Comparison of ENCODE assay signal across 1 cellular context in genomic region chr3:8505621-8506020, GRCh38.
TF ChIP-seq lines count a peak whose summit lies in the region.

No MANE protein-coding gene starts in this region.

TF ChIP-seq in HEK293, 187 proteins besides CTCF, POLR2A, EP300 and RAD21 (continued from another document):
- TF ChIP-seq, protein P1, sequence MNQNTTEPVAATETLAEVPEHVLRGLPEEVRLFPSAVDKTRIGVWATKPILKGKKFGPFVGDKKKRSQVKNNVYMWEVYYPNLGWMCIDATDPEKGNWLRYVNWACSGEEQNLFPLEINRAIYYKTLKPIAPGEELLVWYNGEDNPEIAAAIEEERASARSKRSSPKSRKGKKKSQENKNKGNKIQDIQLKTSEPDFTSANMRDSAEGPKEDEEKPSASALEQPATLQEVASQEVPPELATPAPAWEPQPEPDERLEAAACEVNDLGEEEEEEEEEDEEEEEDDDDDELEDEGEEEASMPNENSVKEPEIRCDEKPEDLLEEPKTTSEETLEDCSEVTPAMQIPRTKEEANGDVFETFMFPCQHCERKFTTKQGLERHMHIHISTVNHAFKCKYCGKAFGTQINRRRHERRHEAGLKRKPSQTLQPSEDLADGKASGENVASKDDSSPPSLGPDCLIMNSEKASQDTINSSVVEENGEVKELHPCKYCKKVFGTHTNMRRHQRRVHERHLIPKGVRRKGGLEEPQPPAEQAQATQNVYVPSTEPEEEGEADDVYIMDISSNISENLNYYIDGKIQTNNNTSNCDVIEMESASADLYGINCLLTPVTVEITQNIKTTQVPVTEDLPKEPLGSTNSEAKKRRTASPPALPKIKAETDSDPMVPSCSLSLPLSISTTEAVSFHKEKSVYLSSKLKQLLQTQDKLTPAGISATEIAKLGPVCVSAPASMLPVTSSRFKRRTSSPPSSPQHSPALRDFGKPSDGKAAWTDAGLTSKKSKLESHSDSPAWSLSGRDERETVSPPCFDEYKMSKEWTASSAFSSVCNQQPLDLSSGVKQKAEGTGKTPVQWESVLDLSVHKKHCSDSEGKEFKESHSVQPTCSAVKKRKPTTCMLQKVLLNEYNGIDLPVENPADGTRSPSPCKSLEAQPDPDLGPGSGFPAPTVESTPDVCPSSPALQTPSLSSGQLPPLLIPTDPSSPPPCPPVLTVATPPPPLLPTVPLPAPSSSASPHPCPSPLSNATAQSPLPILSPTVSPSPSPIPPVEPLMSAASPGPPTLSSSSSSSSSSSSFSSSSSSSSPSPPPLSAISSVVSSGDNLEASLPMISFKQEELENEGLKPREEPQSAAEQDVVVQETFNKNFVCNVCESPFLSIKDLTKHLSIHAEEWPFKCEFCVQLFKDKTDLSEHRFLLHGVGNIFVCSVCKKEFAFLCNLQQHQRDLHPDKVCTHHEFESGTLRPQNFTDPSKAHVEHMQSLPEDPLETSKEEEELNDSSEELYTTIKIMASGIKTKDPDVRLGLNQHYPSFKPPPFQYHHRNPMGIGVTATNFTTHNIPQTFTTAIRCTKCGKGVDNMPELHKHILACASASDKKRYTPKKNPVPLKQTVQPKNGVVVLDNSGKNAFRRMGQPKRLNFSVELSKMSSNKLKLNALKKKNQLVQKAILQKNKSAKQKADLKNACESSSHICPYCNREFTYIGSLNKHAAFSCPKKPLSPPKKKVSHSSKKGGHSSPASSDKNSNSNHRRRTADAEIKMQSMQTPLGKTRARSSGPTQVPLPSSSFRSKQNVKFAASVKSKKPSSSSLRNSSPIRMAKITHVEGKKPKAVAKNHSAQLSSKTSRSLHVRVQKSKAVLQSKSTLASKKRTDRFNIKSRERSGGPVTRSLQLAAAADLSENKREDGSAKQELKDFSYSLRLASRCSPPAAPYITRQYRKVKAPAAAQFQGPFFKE (tag by site-specific recombination; IDR thresholded peaks at IDR 0.05; ENCODE audit: borderline replicate concordance) = no peak
- no peak for TF ChIP-seq ZIC2 (tag by site-specific recombination; IDR thresholded peaks at IDR 0.05)
- no peak; the same call in 1 of the 2 replicates for TF ChIP-seq ZNF10 (tag by site-specific recombination; IDR thresholded peaks at IDR 0.05)
- no peak for TF ChIP-seq ZSCAN4 (tag by site-specific recombination; IDR thresholded peaks at IDR 0.05)
- peak; percentile 92 for TF ChIP-seq ZBTB11 (tag by site-specific recombination; conservative IDR thresholded peaks at IDR 0.05; ENCODE audit: low read depth)
- TF ChIP-seq ZNF202 (tag by site-specific recombination; IDR thresholded peaks at IDR 0.05; ENCODE audit: borderline replicate concordance) = no peak
- peak; percentile 27; the same call in 1 of the 2 replicates for TF ChIP-seq ZNF341 (tag by site-specific recombination; IDR thresholded peaks at IDR 0.05; ENCODE audit: low read depth)
- peak; percentile 44; the same call in 1 of the 2 replicates for TF ChIP-seq ZSCAN30 (tag by site-specific recombination; IDR thresholded peaks at IDR 0.05)
- TF ChIP-seq KLF10 (tag by site-specific recombination; IDR thresholded peaks at IDR 0.05) = no peak
- TF ChIP-seq MZF1 (tag by site-specific recombination; IDR thresholded peaks at IDR 0.05; ENCODE audit: borderline replicate concordance) = peak; percentile 49; the same call in 1 of the 2 replicates
- TF ChIP-seq ZNF629 (tag by site-specific recombination; IDR thresholded peaks at IDR 0.05) = peak; percentile 56; the same call in 1 of the 2 replicates
- TF ChIP-seq ZNF221 (tag by site-specific recombination; IDR thresholded peaks at IDR 0.05; ENCODE audit: borderline replicate concordance) = no peak
- no peak for TF ChIP-seq ZFP3 (tag by site-specific recombination; IDR thresholded peaks at IDR 0.05; ENCODE audit: low read depth)
- TF ChIP-seq ZNF768 (tag by site-specific recombination; IDR thresholded peaks at IDR 0.05) = no peak
- no peak for TF ChIP-seq KLF16 (tag by site-specific recombination; IDR thresholded peaks at IDR 0.05)
- TF ChIP-seq ZNF354C (tag by site-specific recombination; IDR thresholded peaks at IDR 0.05; ENCODE audit: borderline replicate concordance, low read depth) = no peak
- TF ChIP-seq ZNF311 (tag by site-specific recombination; IDR thresholded peaks at IDR 0.05; ENCODE audit: borderline replicate concordance) = no peak
- TF ChIP-seq FEZF1 (tag by site-specific recombination; IDR thresholded peaks at IDR 0.05) = peak; percentile 59
- TF ChIP-seq ZEB2 (tag by site-specific recombination; IDR thresholded peaks at IDR 0.05) = no peak
- TF ChIP-seq, protein P2, sequence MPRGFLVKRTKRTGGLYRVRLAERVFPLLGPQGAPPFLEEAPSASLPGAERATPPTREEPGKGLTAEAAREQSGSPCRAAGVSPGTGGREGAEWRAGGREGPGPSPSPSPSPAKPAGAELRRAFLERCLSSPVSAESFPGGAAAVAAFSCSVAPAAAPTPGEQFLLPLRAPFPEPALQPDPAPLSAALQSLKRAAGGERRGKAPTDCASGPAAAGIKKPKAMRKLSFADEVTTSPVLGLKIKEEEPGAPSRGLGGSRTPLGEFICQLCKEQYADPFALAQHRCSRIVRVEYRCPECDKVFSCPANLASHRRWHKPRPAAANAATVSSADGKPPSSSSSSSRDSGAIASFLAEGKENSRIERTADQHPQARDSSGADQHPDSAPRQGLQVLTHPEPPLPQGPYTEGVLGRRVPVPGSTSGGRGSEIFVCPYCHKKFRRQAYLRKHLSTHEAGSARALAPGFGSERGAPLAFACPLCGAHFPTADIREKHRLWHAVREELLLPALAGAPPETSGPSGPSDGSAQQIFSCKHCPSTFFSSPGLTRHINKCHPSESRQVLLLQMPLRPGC (tag by site-specific recombination; IDR thresholded peaks at IDR 0.05) = no peak
- no peak for TF ChIP-seq ZNF266 (tag by site-specific recombination; IDR thresholded peaks at IDR 0.05; ENCODE audit: low read depth)
- TF ChIP-seq TCF7L2 (IDR thresholded peaks at IDR 0.05; ENCODE audit: borderline replicate concordance, low read depth, low read length) = no peak
- no peak for TF ChIP-seq ZBTB1 (tag by site-specific recombination; IDR thresholded peaks at IDR 0.05)
- no peak for TF ChIP-seq YY1 (tag by site-specific recombination; IDR thresholded peaks at IDR 0.05)
- peak; percentile 58 for TF ChIP-seq ZNF518A (tag by site-specific recombination; conservative IDR thresholded peaks at IDR 0.05; ENCODE audit: low read depth)
- TF ChIP-seq ZBTB20 (tag by site-specific recombination; IDR thresholded peaks at IDR 0.05) = 0 out of 2 replicates have a peak, but pooled peaks have one; percentile 7
- peak; percentile 43; the same call in 1 of the 2 replicates for TF ChIP-seq ZNF366 (tag by site-specific recombination; conservative IDR thresholded peaks at IDR 0.05)
- TF ChIP-seq ZNF423 (tag by site-specific recombination; IDR thresholded peaks at IDR 0.05) = no peak
- TF ChIP-seq ZNF169 (tag by site-specific recombination; IDR thresholded peaks at IDR 0.05) = no peak
- peak; percentile 90 for TF ChIP-seq OSR2 (tag by site-specific recombination; IDR thresholded peaks at IDR 0.05)
- no peak for TF ChIP-seq ZNF544 (tag by site-specific recombination; IDR thresholded peaks at IDR 0.05)
- TF ChIP-seq ZNF521 (tag by site-specific recombination; IDR thresholded peaks at IDR 0.05) = no peak
- no peak for TF ChIP-seq ZNF184 (tag by site-specific recombination; IDR thresholded peaks at IDR 0.05)
- TF ChIP-seq ZNF416 (tag by site-specific recombination; IDR thresholded peaks at IDR 0.05) = no peak
- no peak for TF ChIP-seq ZNF658 (tag by site-specific recombination; IDR thresholded peaks at IDR 0.05)
- no peak for TF ChIP-seq ZNF133 (tag by site-specific recombination; IDR thresholded peaks at IDR 0.05)
- no peak for TF ChIP-seq HOXD13 (CRISPR knock-in tag; IDR thresholded peaks at IDR 0.05; ENCODE audit: borderline replicate concordance)
TF ChIP-seq in HEK293: peak in this region for 19.
